In the genomic region with DNA sequence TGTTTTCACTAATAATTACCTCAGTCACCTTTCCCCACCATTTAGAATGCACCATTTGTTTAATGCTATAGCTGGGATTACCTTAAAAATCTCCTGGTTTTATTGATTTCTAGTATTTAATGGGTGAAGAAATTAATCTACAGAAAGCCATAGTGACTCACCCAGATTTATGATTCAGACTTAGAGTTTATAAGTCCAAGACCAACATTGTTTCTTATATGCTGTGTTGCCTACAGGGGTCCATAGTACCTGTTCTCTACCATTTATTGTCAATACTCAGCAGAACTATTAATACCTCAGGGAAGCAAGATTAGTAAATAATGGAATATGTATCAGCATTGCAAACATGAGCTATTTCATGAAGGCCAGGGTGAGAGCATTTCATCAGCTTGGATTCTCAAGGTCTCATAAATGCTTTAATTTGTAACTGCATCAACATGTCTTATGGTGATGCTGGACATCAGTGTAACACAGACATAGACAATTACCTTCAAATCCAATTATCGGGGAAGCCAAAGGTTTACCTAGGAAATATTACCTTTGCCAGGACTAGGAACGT, we compare ENCODE assay signal across 15 cellular contexts. TPM values are rescaled to one million over a fixed set of nuclear protein-coding genes. Genes with fewer than 3 reads are reported as not detected.
"Had no signal": no experiment of that assay in that cellular context is flagged by ENCODE, and none has a peak within 500 bp of the region (broad histone marks: within the 10 kb centered on the region; RNA-seq: fewer than 3 reads in every experiment).

No MANE protein-coding gene starts in this region.

- H3K36me3 ChIP-seq: heart left ventricle, left ventricle myocardium inferior, neural progenitor cell, tibial nerve had no signal

- H3K27ac Mint-ChIP-seq: activated CD8-positive, alpha-beta memory T cell treated with anti-CD3 and anti-CD28 coated beads, Interleukin-2, amount 10 ng/mL, durations not matched to agents 7 days and 5 days; activated naive CD8-positive, alpha-beta T cell treated with anti-CD3 and anti-CD28 coated beads for 36 hours; activated T-cell treated with anti-CD3 and anti-CD28 coated beads, Interleukin-2, amount 50 U/mL, for 24 hours; neural progenitor cell; stimulated activated effector memory CD8-positive, alpha-beta T cell treated with anti-CD3 and anti-CD28 coated beads, Interleukin-12 subunit alpha, Interleukin-12 subunit beta, amount 100 ng/mL, for 72 hours; T-helper 17 cell had no signal

- H3K9ac ChIP-seq: neural progenitor cell had no signal

- H3K9me3 ChIP-seq: heart left ventricle, left ventricle myocardium inferior, tibial nerve had no signal

- H3K4me3 ChIP-seq: heart left ventricle, left ventricle myocardium inferior, neural progenitor cell, skin epidermis, tibial nerve had no signal

- H3K36me3 Mint-ChIP-seq: activated CD8-positive, alpha-beta memory T cell treated with anti-CD3 and anti-CD28 coated beads, Interleukin-2, amount 10 ng/mL, durations not matched to agents 7 days and 5 days; activated naive CD8-positive, alpha-beta T cell treated with anti-CD3 and anti-CD28 coated beads for 36 hours; neural progenitor cell; stimulated activated effector memory CD8-positive, alpha-beta T cell treated with anti-CD3 and anti-CD28 coated beads, Interleukin-12 subunit alpha, Interleukin-12 subunit beta, amount 100 ng/mL, for 72 hours had no signal

- H3K27ac ChIP-seq: left ventricle myocardium inferior, neural progenitor cell, skin epidermis, tibial nerve had no signal

- H3K9me3 Mint-ChIP-seq: activated naive CD8-positive, alpha-beta T cell treated with anti-CD3 and anti-CD28 coated beads for 36 hours; activated T-cell treated with anti-CD3 and anti-CD28 coated beads, Interleukin-2, amount 50 U/mL, for 24 hours; neural progenitor cell; stimulated activated effector memory CD8-positive, alpha-beta T cell treated with anti-CD3 and anti-CD28 coated beads, Interleukin-12 subunit alpha, Interleukin-12 subunit beta, amount 100 ng/mL, for 72 hours had no signal

- DNase-seq: activated CD4-positive, alpha-beta T cell treated with anti-CD3 and anti-CD28 coated beads, Interleukin-2, amount 50 U/mL, for 4 hours; activated CD8-positive, alpha-beta memory T cell treated with anti-CD3 and anti-CD28 coated beads, Interleukin-2, amount 10 ng/mL, durations not matched to agents 7 days and 5 days; activated gamma-delta T cell; activated naive CD8-positive, alpha-beta T cell treated with anti-CD3 and anti-CD28 coated beads for 36 hours; activated T-cell treated with anti-CD3 and anti-CD28 coated beads, Interleukin-2, amount 50 U/mL, for 24 hours; heart left ventricle; left ventricle myocardium inferior; T-helper 17 cell had no signal

- H3K4me1 ChIP-seq: left ventricle myocardium inferior, neural progenitor cell, tibial nerve had no signal

- H3K27me3 ChIP-seq: neural progenitor cell, tibial nerve had no signal

- H3K4me1 Mint-ChIP-seq: activated CD8-positive, alpha-beta memory T cell treated with anti-CD3 and anti-CD28 coated beads, Interleukin-2, amount 10 ng/mL, durations not matched to agents 7 days and 5 days; neural progenitor cell; stimulated activated effector memory CD8-positive, alpha-beta T cell treated with anti-CD3 and anti-CD28 coated beads, Interleukin-12 subunit alpha, Interleukin-12 subunit beta, amount 100 ng/mL, for 72 hours; T-helper 17 cell had no signal

- H3K4me3 Mint-ChIP-seq: activated CD8-positive, alpha-beta memory T cell treated with anti-CD3 and anti-CD28 coated beads, Interleukin-2, amount 10 ng/mL, durations not matched to agents 7 days and 5 days; activated naive CD8-positive, alpha-beta T cell treated with anti-CD3 and anti-CD28 coated beads for 36 hours; activated T-cell treated with anti-CD3 and anti-CD28 coated beads, Interleukin-2, amount 50 U/mL, for 24 hours; neural progenitor cell; stimulated activated effector memory CD8-positive, alpha-beta T cell treated with anti-CD3 and anti-CD28 coated beads, Interleukin-12 subunit alpha, Interleukin-12 subunit beta, amount 100 ng/mL, for 72 hours; T-helper 17 cell had no signal

RNA-seq across cellular contexts. Expression of a gene that starts 8.0 kb away (rescaled TPM):
- total RNA-seq: activated CD8-positive, alpha-beta memory T cell treated with anti-CD3 and anti-CD28 coated beads, Interleukin-2, amount 10 ng/mL, durations not matched to agents 7 days and 5 days; chondrocyte had no signal

RNA-seq across cellular contexts. Expression of a gene that starts 25.9 kb away (rescaled TPM):
- total RNA-seq: activated CD8-positive, alpha-beta memory T cell treated with anti-CD3 and anti-CD28 coated beads, Interleukin-2, amount 10 ng/mL, durations not matched to agents 7 days and 5 days; activated naive CD8-positive, alpha-beta T cell treated with anti-CD3 and anti-CD28 coated beads for 36 hours; chondrocyte; frontal cortex had no signal

RNA-seq across cellular contexts. Expression of a gene that starts 43.3 kb away (rescaled TPM):
- total RNA-seq: activated CD8-positive, alpha-beta memory T cell treated with anti-CD3 and anti-CD28 coated beads, Interleukin-2, amount 10 ng/mL, durations not matched to agents 7 days and 5 days; activated naive CD8-positive, alpha-beta T cell treated with anti-CD3 and anti-CD28 coated beads for 36 hours; chondrocyte; frontal cortex; heart left ventricle; left ventricle myocardium inferior; T-helper 17 cell; tibial nerve had no signal

RNA-seq across cellular contexts. Expression of a gene that starts 59.0 kb away (rescaled TPM):
- total RNA-seq: activated CD8-positive, alpha-beta memory T cell treated with anti-CD3 and anti-CD28 coated beads, Interleukin-2, amount 10 ng/mL, durations not matched to agents 7 days and 5 days; activated naive CD8-positive, alpha-beta T cell treated with anti-CD3 and anti-CD28 coated beads for 36 hours; chondrocyte; frontal cortex; heart left ventricle; left ventricle myocardium inferior; subcutaneous adipose tissue; T-helper 17 cell; tibial nerve had no signal
